17 cellular contexts compared by ENCODE assay signal in the genomic region with DNA sequence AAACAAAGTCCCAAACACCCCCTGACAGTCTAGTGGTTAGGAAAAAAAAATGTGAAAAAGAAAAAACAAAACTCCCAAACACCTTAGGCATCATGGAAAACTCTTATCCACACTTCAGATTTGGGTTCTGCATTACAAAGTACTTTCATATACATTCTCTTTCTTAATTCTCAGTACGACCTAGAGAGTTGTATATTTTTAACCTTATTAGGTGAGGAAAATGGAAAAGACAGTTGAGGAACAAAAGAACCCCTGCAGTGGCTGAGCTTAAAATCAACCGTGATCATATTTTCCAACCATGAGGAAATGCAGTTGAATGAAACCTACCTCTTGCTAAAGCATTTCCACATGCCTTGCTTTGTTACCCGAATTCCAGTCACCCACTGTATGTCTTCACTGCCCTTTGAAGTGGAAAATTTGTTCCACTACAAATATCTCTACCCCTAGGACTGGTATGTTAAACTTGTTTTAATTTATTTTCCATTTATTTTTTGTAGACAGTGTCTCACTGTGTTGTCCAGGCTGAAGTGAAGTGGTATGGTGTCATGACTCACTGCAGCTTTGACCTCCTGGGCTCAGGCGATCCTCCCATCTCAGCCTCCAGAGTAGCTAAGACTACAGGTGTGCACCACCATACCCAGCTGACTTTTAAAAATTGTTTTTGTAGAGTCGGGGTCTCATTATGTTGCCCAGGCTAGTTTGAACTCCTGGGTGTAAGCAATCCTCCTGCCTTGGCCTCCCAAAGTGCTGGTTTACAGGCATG. TPM values are rescaled to one million over a fixed set of nuclear protein-coding genes. Genes with fewer than 3 reads are reported as not detected.
DNase-seq lines count a peak whose midpoint lies in the region; ATAC-seq and TF ChIP-seq lines count a peak whose summit lies in the region.
"Had no signal": no experiment of that assay in that cellular context is flagged by ENCODE, and none has a peak within 500 bp of the region (broad histone marks: within the 10 kb centered on the region; RNA-seq: fewer than 3 reads in every experiment).

No MANE protein-coding gene starts in this region.

- no peaks in the 10 kb centered on the region for H3K9me3 Mint-ChIP-seq in activated CD4-positive, alpha-beta T cell treated with anti-CD3 and anti-CD28 coated beads for 36 hours (ENCODE audit: low read depth)
- no peaks in the 10 kb centered on the region for H3K9me3 Mint-ChIP-seq in T-cell
- no peaks in the 10 kb centered on the region for H3K9me3 Mint-ChIP-seq in stimulated activated memory B cell treated with anti-CD40 and anti-IgM and Interleukin-4, amounts not matched to agents 10 μg/mL and 1 μg/mL and 100 μg/mL, for 72 hours
- H3K9me3 Mint-ChIP-seq in endothelial cell (ENCODE audit: unreplicated experiment) = no peaks in the 10 kb centered on the region

- no peak overlapping the region for H3K4me3 ChIP-seq in colonic mucosa
- H3K4me3 ChIP-seq: ascending aorta, heart left ventricle had no signal

- peak overlapping the region; percentile 87 for H3K27ac Mint-ChIP-seq in activated CD4-positive, alpha-beta T cell treated with anti-CD3 and anti-CD28 coated beads for 36 hours
- peak overlapping the region; percentile 49 to 69 for H3K27ac Mint-ChIP-seq in T-cell
- H3K27ac Mint-ChIP-seq in stimulated activated memory B cell treated with anti-CD40 and anti-IgM and Interleukin-4, amounts not matched to agents 10 μg/mL and 1 μg/mL and 100 μg/mL, for 72 hours = peak overlapping the region; percentile 37
- H3K27ac Mint-ChIP-seq in endothelial cell (ENCODE audit: unreplicated experiment) = no peak overlapping the region

- no peak overlapping the region for H3K9ac ChIP-seq in colonic mucosa (ENCODE audit: low read depth in 2 of 2, low read length in 2 of 2)

- no peaks in the 10 kb centered on the region for H3K27me3 ChIP-seq in colonic mucosa
- H3K27me3 ChIP-seq: ascending aorta, heart left ventricle had no signal

- H3K27ac ChIP-seq in colonic mucosa = no peak overlapping the region
- H3K27ac ChIP-seq: 22Rv1, ascending aorta had no signal

- H3K36me3 ChIP-seq in colonic mucosa = no peaks in the 10 kb centered on the region

- POLR2A ChIA-PET in activated CD4-positive, alpha-beta T cell treated with anti-CD3 and anti-CD28 coated beads for 36 hours (lab: Charles Lee) = interaction anchor here (0.6 to 1.3 kb wide), 2 partner anchors 9 to 113 kb away, joined by 3 to 7 read pairs; no protein-coding TSS in a partner anchor
- POLR2A ChIA-PET in T-cell (lab: Charles Lee) = no interaction called here

- H3K27me3 Mint-ChIP-seq in activated CD4-positive, alpha-beta T cell treated with anti-CD3 and anti-CD28 coated beads for 36 hours = no peaks in the 10 kb centered on the region
- H3K27me3 Mint-ChIP-seq in T-cell = no peaks in the 10 kb centered on the region
- H3K27me3 Mint-ChIP-seq in stimulated activated memory B cell treated with anti-CD40 and anti-IgM and Interleukin-4, amounts not matched to agents 10 μg/mL and 1 μg/mL and 100 μg/mL, for 72 hours = no peaks in the 10 kb centered on the region
- no peaks in the 10 kb centered on the region for H3K27me3 Mint-ChIP-seq in endothelial cell (ENCODE audit: unreplicated experiment)

- no peaks in the 10 kb centered on the region for H3K4me1 ChIP-seq in colonic mucosa
- H3K4me1 ChIP-seq: ascending aorta had no signal

- no peaks in the 10 kb centered on the region for H3K9me3 ChIP-seq in colonic mucosa
- H3K9me3 ChIP-seq: ascending aorta, heart left ventricle had no signal

- peak overlapping the region; percentile 43 for H3K4me3 Mint-ChIP-seq in activated CD4-positive, alpha-beta T cell treated with anti-CD3 and anti-CD28 coated beads for 36 hours
- H3K4me3 Mint-ChIP-seq in T-cell = peak overlapping the region in 2 of 3 donors; percentile 47 to 60
- H3K4me3 Mint-ChIP-seq in stimulated activated memory B cell treated with anti-CD40 and anti-IgM and Interleukin-4, amounts not matched to agents 10 μg/mL and 1 μg/mL and 100 μg/mL, for 72 hours = no peak overlapping the region
- H3K4me3 Mint-ChIP-seq in endothelial cell (ENCODE audit: unreplicated experiment) = no peak overlapping the region

- TF ChIP-seq CTCF in colonic mucosa (IDR thresholded peaks at IDR 0.05) (no peak), endothelial cell (IDR thresholded peaks at IDR 0.05; ENCODE audit: unreplicated experiment) (no peak)

- H3K36me3 Mint-ChIP-seq in activated CD4-positive, alpha-beta T cell treated with anti-CD3 and anti-CD28 coated beads for 36 hours (ENCODE audit: low read depth) = no peaks in the 10 kb centered on the region
- H3K36me3 Mint-ChIP-seq in T-cell (peaks cover 3% of the 10 kb centered on the region), endothelial cell (ENCODE audit: low read depth, unreplicated experiment) (no peaks in the 10 kb centered on the region)
- H3K36me3 Mint-ChIP-seq in stimulated activated memory B cell treated with anti-CD40 and anti-IgM and Interleukin-4, amounts not matched to agents 10 μg/mL and 1 μg/mL and 100 μg/mL, for 72 hours = no peaks in the 10 kb centered on the region

- CTCF ChIA-PET in activated CD4-positive, alpha-beta T cell treated with anti-CD3 and anti-CD28 coated beads for 36 hours (lab: Charles Lee) = interaction anchor here (1.1 kb wide), 1 partner anchor 16 kb away, joined by 4 read pairs; no protein-coding TSS in a partner anchor
- CTCF ChIA-PET in T-cell (lab: Charles Lee) = interaction anchor here (0.7 to 1.3 kb wide), 3 partner anchors 76 to 536 kb away, joined by 3 to 4 read pairs (median 3); no protein-coding TSS in a partner anchor

- H3K4me1 Mint-ChIP-seq in activated CD4-positive, alpha-beta T cell treated with anti-CD3 and anti-CD28 coated beads for 36 hours = peaks cover 45% of the 10 kb centered on the region
- peaks cover 36 to 57% (median 43%) of the 10 kb centered on the region in 3 donors for H3K4me1 Mint-ChIP-seq in T-cell
- peaks cover 7% of the 10 kb centered on the region for H3K4me1 Mint-ChIP-seq in stimulated activated memory B cell treated with anti-CD40 and anti-IgM and Interleukin-4, amounts not matched to agents 10 μg/mL and 1 μg/mL and 100 μg/mL, for 72 hours
- no peaks in the 10 kb centered on the region for H3K4me1 Mint-ChIP-seq in endothelial cell (ENCODE audit: unreplicated experiment)

- intact Hi-C loops in activated CD4-positive, alpha-beta T cell treated with anti-CD3 and anti-CD28 coated beads for 36 hours (cut with DNase I, micrococcal nuclease) = loop anchor here (1.0 kb wide), 1 partner anchor 9 kb away; no protein-coding TSS in a partner anchor
- intact Hi-C loops in colonic mucosa (cut with DNase I) = no loop called here

- no peak for DNase-seq in activated CD4-positive, alpha-beta T cell treated with anti-CD3 and anti-CD28 coated beads for 36 hours
- DNase-seq in activated CD4-positive, alpha-beta T cell treated with anti-CD3 and anti-CD28 coated beads, Interleukin-2, amount 50 U/mL, for 4 hours = no peak
- DNase-seq in T-cell (no peak), colonic mucosa (peak; percentile 4), endothelial cell (ENCODE audit: low spot score) (no peak)
- no peak for DNase-seq in stimulated activated CD4-positive, alpha-beta T cell treated with anti-CD3 and anti-CD28 coated beads, Interleukin-2, amount 100 ng/mL, for 24 hours
- DNase-seq: activated CD4-positive, alpha-beta T cell treated with anti-CD3 and anti-CD28 coated beads for 1 hour; heart left ventricle; mammary epithelial cell; NCI-H146; NCI-H774; PC-3; T-helper 9 cell had no signal

- ATAC-seq in activated CD4-positive, alpha-beta T cell treated with anti-CD3 and anti-CD28 coated beads for 36 hours = peak; percentile 40
- no peak for ATAC-seq in T-cell (replicated peaks in 1 of 4)
- no peak for ATAC-seq in stimulated activated memory B cell treated with anti-CD40 and anti-IgM and Interleukin-4, amounts not matched to agents 10 μg/mL and 1 μg/mL and 100 μg/mL, for 72 hours
- no peak for ATAC-seq in GM21723 (IDR thresholded peaks at IDR 0.05; ENCODE audit: unreplicated experiment)
- ATAC-seq: PC-3 had no signal

RNA-seq across cellular contexts. Expression of a gene that starts 56.9 kb away (rescaled TPM):
- total RNA-seq in activated CD4-positive, alpha-beta T cell treated with anti-CD3 and anti-CD28 coated beads for 36 hours = 10 to 100 TPM; 82.6 to 95.3 TPM
- total RNA-seq in T-cell (100 to 1,000 TPM in 1 of 5 donors, 10 to 100 TPM in 4; 78.9 to 107 (median 88.8) TPM), colonic mucosa (10 to 100 TPM; 23.6 to 59.0 TPM), endothelial cell (ENCODE audit: unreplicated experiment) (26.1 TPM)

Comparison
In these comparisons a context has a peak if more than half of its experiments do, and no peak if none do; other contexts are left out.
1. H3K4me3 Mint-ChIP-seq: peak in activated CD4-positive, alpha-beta T cell treated with anti-CD3 and anti-CD28 coated beads for 36 hours (single experiment) and T-cell (2 of 3); none in stimulated activated memory B cell treated with anti-CD40 and anti-IgM and Interleukin-4, amounts not matched to agents 10 μg/mL and 1 μg/mL and 100 μg/mL, for 72 hours (single experiment) and endothelial cell (single experiment).